1 cellular context compared by ENCODE assay signal in the genomic region with DNA sequence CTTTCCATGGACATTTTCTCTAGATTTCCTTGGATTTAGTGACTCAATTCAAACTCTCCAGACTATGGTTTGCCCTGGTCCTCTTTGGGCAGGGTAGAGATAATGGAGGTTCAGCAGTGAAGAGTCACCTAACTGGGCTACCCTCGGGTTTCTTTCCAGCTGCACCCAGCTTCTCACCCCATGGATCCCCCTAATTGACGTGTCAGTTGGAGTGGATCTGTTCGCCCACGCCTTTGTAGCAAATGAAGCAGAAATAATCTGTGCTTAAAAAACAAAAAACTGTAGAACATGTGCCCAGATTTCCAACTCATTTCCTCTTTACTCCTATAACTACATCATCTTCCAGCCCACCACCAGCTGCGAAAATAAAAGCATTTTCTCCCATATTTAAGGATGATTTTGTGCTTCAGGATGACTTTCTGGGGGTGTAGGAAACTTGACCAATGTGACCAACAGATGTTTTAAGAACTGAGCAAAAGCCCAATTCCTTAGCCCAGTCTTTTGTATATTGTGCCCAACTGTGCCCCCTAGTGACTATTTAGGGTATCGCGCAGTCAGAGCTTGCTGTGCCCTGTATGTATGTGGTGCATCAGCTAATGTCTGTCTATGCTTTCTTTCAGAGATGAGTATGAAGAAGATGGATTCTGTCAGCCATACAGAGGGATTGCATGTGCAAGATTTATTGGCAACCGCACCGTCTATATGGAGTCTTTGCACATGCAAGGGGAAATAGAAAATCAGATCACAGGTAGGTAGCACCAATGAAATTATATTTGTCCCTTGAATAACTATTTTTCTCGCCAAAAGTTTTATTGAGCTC.
TF ChIP-seq lines count a peak whose summit lies in the region.

No MANE protein-coding gene starts in this region.

TF ChIP-seq in neural cell, 6 proteins besides CTCF, POLR2A, EP300 and RAD21 (continued from another document):
- TF ChIP-seq EZH2 (IDR thresholded peaks at IDR 0.05; ENCODE audit: borderline replicate concordance, insufficient read depth, low read length, poor library complexity, severe bottlenecking) (no peak), MXI1 (conservative IDR thresholded peaks at IDR 0.05; ENCODE audit: poor library complexity, severe bottlenecking) (no peak), TAF1 (IDR thresholded peaks at IDR 0.05; ENCODE audit: low read depth) (no peak), POLR2AphosphoS5 (IDR thresholded peaks at IDR 0.05) (no peak)
